Comparison of ENCODE assay signal across 1 cellular context in the genomic region with DNA sequence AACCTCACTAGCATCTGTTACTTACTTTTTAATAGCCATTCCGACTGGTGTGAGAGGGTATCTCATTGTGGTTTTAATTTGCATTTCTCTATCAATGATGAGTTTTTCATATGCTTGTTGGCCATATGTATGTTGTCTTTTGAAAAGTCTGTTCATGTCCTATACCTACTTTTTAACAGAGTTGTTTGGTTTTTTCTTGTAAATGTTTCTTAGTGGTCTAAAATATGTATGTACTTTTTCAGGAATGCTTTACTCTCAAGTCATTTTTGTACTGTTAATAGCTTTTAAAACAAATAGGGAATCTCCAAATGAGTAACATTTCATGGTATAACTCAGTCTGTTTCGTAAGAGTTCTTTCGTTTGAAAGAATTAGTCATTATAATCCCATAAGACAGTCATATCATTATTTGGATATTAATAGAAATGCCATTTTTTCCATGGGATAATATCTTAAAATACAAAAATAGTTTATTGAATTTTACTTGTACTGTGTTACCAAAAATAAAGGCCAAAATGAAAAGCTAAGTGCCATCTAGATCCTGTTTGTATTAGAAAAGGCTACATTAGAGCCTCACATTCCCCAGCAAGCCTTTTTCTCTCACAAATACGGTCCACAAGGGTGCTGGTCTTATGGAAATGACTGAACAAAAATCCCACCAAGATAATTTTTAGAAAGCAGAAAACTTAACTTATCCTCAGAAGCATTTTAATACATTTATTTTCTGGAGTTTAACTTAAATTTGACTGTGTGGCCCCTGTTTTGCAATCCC.
TF ChIP-seq lines count a peak whose summit lies in the region.

No MANE protein-coding gene starts in this region.

TF ChIP-seq in HepG2, 621 proteins besides CTCF, POLR2A, EP300 and RAD21 (continued from another document):
- TF ChIP-seq, protein P1, sequence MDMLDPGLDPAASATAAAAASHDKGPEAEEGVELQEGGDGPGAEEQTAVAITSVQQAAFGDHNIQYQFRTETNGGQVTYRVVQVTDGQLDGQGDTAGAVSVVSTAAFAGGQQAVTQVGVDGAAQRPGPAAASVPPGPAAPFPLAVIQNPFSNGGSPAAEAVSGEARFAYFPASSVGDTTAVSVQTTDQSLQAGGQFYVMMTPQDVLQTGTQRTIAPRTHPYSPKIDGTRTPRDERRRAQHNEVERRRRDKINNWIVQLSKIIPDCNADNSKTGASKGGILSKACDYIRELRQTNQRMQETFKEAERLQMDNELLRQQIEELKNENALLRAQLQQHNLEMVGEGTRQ (IDR thresholded peaks at IDR 0.05; ENCODE audit: low read depth, low read length) = no peak
- TF ChIP-seq, protein P1 (CRISPR knock-in tag; IDR thresholded peaks at IDR 0.05; ENCODE audit: borderline replicate concordance) = no peak
- TF ChIP-seq HMG20A (CRISPR knock-in tag; IDR thresholded peaks at IDR 0.05; ENCODE audit: borderline replicate concordance) = no peak
